In the genomic region with DNA sequence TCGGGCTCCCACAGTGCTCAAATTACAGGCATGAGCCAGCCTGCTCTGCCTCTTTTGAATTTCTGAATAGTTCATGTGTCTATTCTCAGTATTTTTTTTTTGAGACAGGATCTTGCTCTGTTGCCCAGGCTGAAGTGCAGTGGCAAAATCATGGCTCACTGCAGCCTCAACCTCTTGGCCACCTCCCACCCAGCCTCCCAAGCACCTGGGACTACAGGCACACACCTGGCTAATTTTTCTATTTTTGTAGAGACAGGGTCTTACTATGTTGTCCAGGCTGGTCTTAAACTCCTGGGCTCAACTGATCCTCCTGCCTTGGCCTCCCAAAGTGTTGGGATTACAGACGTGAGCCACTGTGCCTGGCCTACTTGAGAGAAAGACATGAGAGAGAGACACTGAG, we compare ENCODE assay signal across 7 cellular contexts.
DNase-seq lines count a peak whose midpoint lies in the region; ATAC-seq and TF ChIP-seq lines count a peak whose summit lies in the region.
"Not testable (repeated sequence)": the region's sequence is repeated elsewhere in the genome, so short reads cannot be mapped to it uniquely, and the experiment has no call there.

No MANE protein-coding gene starts in this region.

- H3K9ac ChIP-seq in endodermal cell (ENCODE audit: extremely low read depth, low read length, poor library complexity, severe bottlenecking) = not testable (repeated sequence)

- H3K27ac Mint-ChIP-seq in CD4-positive, CD25-positive, alpha-beta regulatory T cell = peak overlapping the region in 2 of 3 donors; percentile 26 to 94
- H3K27ac Mint-ChIP-seq in T-helper 17 cell (peak overlapping the region; percentile 59), MCF 10A (ENCODE audit: low read depth, unreplicated experiment) (peak overlapping the region; percentile 27), endodermal cell (peak overlapping the region; percentile 48)
- H3K27ac Mint-ChIP-seq in effector memory CD8-positive, alpha-beta T cell = peak overlapping the region; percentile 78 to 79
- not testable (repeated sequence) for H3K27ac Mint-ChIP-seq in nephron progenitor cell

- H3K9me3 Mint-ChIP-seq in CD4-positive, CD25-positive, alpha-beta regulatory T cell; MCF 10A (ENCODE audit: unreplicated experiment); effector memory CD8-positive, alpha-beta T cell; endodermal cell; nephron progenitor cell: not testable (repeated sequence)

- ATAC-seq in CD4-positive, CD25-positive, alpha-beta regulatory T cell (ENCODE audit: low read depth in 2 of 2); T-helper 17 cell; effector memory CD8-positive, alpha-beta T cell (replicated peaks): not testable (repeated sequence)

- DNase-seq in CD4-positive, CD25-positive, alpha-beta regulatory T cell; T-helper 17 cell; MCF 10A (ENCODE audit: unreplicated experiment); effector memory CD8-positive, alpha-beta T cell; endodermal cell: not testable (repeated sequence)
- peak; percentile 21 for DNase-seq in nephron progenitor cell

- H3K4me1 Mint-ChIP-seq in CD4-positive, CD25-positive, alpha-beta regulatory T cell = peaks cover 20 to 36% (median 32%) of the 10 kb centered on the region in 4 donors
- H3K4me1 Mint-ChIP-seq in T-helper 17 cell (peaks cover 28% of the 10 kb centered on the region), MCF 10A (ENCODE audit: insufficient read depth, unreplicated experiment) (peaks cover 14% of the 10 kb centered on the region), nephron progenitor cell (peaks cover 18% of the 10 kb centered on the region)
- peaks cover 7 to 22% of the 10 kb centered on the region in 2 donors for H3K4me1 Mint-ChIP-seq in effector memory CD8-positive, alpha-beta T cell (ENCODE audit: low read depth in 2 of 2)
- not testable (repeated sequence) for H3K4me1 Mint-ChIP-seq in endodermal cell

- H3K9me3 ChIP-seq in CD4-positive, CD25-positive, alpha-beta regulatory T cell (ENCODE audit: control insufficient read depth in 2 of 2, low read length in 2 of 2); HEK293 (ENCODE audit: control insufficient read depth, insufficient read depth, low read depth, low read length); T-helper 17 cell (ENCODE audit: control insufficient read depth, low read length, poor library complexity, severe bottlenecking); endodermal cell (ENCODE audit: control insufficient read depth, low read length): not testable (repeated sequence)

- H3K27ac ChIP-seq in CD4-positive, CD25-positive, alpha-beta regulatory T cell (ENCODE audit: insufficient read depth, low read length, poor library complexity, severe bottlenecking); HEK293 (ENCODE audit: extremely low read depth, low read depth, low read length); endodermal cell (ENCODE audit: low read depth, low read length): not testable (repeated sequence)

- not testable (repeated sequence) for BruUV-seq in MCF 10A (replicated peaks; lab: Mats Ljungman, UMichigan)

- CTCF ChIA-PET in HEK293 (lab: Yijun Ruan, JAX); MCF 10A (lab: Yijun Ruan, JAX): not testable (repeated sequence)

- not testable (repeated sequence) for H3K4me3 Mint-ChIP-seq in CD4-positive, CD25-positive, alpha-beta regulatory T cell; T-helper 17 cell; MCF 10A (ENCODE audit: unreplicated experiment); effector memory CD8-positive, alpha-beta T cell; endodermal cell; nephron progenitor cell

- not testable (repeated sequence) for H3K27me3 Mint-ChIP-seq in CD4-positive, CD25-positive, alpha-beta regulatory T cell; T-helper 17 cell; MCF 10A (ENCODE audit: insufficient read depth, unreplicated experiment); effector memory CD8-positive, alpha-beta T cell; endodermal cell (ENCODE audit: insufficient read depth); nephron progenitor cell (ENCODE audit: low read depth, poor library complexity)

- WGBS in endodermal cell (ENCODE audit: insufficient coverage in 1 of 2, insufficient read length in 1 of 2), 2 experiments = 83 to 91% methylated on average over 1 to 2 of the region's 2 CpGs

- H3K4me3 ChIP-seq in CD4-positive, CD25-positive, alpha-beta regulatory T cell (ENCODE audit: low read depth, low read length); HEK293 (ENCODE audit: low read depth, low read length); endodermal cell (ENCODE audit: low read length): not testable (repeated sequence)

- POLR2A ChIA-PET in HEK293 (lab: Yijun Ruan, JAX); MCF 10A (lab: Yijun Ruan, JAX): not testable (repeated sequence)

- H3K36me3 Mint-ChIP-seq in CD4-positive, CD25-positive, alpha-beta regulatory T cell = peaks cover 30% of the 10 kb centered on the region
- H3K36me3 Mint-ChIP-seq in T-helper 17 cell (ENCODE audit: low read depth) = not testable (repeated sequence)
- H3K36me3 Mint-ChIP-seq in MCF 10A (ENCODE audit: insufficient read depth, unreplicated experiment) (peaks cover 14% of the 10 kb centered on the region), endodermal cell (ENCODE audit: low read depth) (peaks cover 22% of the 10 kb centered on the region), nephron progenitor cell (ENCODE audit: low read depth) (peaks cover 65% of the 10 kb centered on the region)
- peaks cover 15% of the 10 kb centered on the region for H3K36me3 Mint-ChIP-seq in effector memory CD8-positive, alpha-beta T cell (ENCODE audit: insufficient read depth)

- not testable (repeated sequence) for H3K27me3 ChIP-seq in CD4-positive, CD25-positive, alpha-beta regulatory T cell (ENCODE audit: control insufficient read depth, insufficient read depth, low read length); endodermal cell (ENCODE audit: control insufficient read depth, insufficient read depth, low read length, poor library complexity, severe bottlenecking)

- intact Hi-C loops in MCF 10A (cut with micrococcal nuclease) = not testable (repeated sequence)

- not testable (repeated sequence) for H3K4me1 ChIP-seq in CD4-positive, CD25-positive, alpha-beta regulatory T cell (ENCODE audit: control insufficient read depth, insufficient read depth, low read length, poor library complexity, severe bottlenecking); HEK293 (ENCODE audit: control insufficient read depth, insufficient read depth, low read length); endodermal cell (ENCODE audit: control insufficient read depth, insufficient read depth, low read length)

- TF ChIP-seq CTCF in HEK293 (tag by site-specific recombination; IDR thresholded peaks at IDR 0.05); MCF 10A (IDR thresholded peaks at IDR 0.05; ENCODE audit: unreplicated experiment); endodermal cell (conservative IDR thresholded peaks at IDR 0.05); nephron progenitor cell (IDR thresholded peaks at IDR 0.05): not testable (repeated sequence)

- not testable (repeated sequence) for H3K36me3 ChIP-seq in CD4-positive, CD25-positive, alpha-beta regulatory T cell (ENCODE audit: control insufficient read depth, insufficient read depth, low read length); HEK293 (ENCODE audit: control insufficient read depth in 2 of 2, insufficient read depth in 1 of 2, low read length in 2 of 2); endodermal cell (ENCODE audit: control insufficient read depth, insufficient read depth, low read length)

TF ChIP-seq in HEK293, 187 proteins besides CTCF, POLR2A, EP300 and RAD21:
- peak; percentile 58; the same call in 1 of the 2 replicates for TF ChIP-seq ZNF121 (tag by site-specific recombination; IDR thresholded peaks at IDR 0.05)
